15 cellular contexts compared by ENCODE assay signal in the genomic region with DNA sequence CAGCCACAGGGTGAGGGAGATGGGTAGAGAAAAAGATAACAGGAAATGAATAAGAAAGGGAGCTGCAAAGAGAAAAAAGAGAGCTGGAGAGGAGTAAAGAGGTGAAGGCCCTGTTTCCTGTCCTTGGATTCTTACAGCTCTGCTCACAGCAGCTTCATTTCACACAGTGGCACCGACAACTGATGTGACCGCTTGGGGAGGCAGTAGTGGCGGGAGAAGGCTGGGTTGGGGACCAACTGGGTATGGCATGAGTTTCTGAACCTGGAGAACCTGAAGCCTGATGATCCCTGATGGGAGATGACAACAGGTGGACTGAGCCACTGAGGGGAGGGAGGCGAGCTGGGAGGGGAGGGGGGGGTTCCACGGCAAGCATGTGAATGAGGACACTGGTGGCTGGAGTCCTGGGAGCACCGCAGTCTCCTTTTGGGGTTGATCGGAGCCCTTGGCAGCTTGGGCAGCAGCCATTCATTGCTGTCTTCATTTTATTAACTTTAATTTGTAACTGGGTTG.
"Had no signal": no experiment of that assay in that cellular context is flagged by ENCODE, and none has a peak within 500 bp of the region (broad histone marks: within the 10 kb centered on the region; RNA-seq: fewer than 3 reads in every experiment).

No MANE protein-coding gene starts in this region.

- H3K9me3 ChIP-seq: esophagus squamous epithelium, lower lobe of right lung, SK-N-SH, suprapubic skin had no signal

- H3K36me3 Mint-ChIP-seq: activated CD4-positive, alpha-beta memory T cell treated with anti-CD3 and anti-CD28 coated beads for 36 hours; immature natural killer cell had no signal

- H3K9me3 Mint-ChIP-seq: activated CD4-positive, alpha-beta memory T cell treated with anti-CD3 and anti-CD28 coated beads for 36 hours; activated T-cell treated with anti-CD3 and anti-CD28 coated beads, Interleukin-2, amount 50 U/mL, for 72 hours; immature natural killer cell; naive thymus-derived CD4-positive, alpha-beta T cell; T-helper 1 cell treated with Interleukin-12 subunit alpha and Interleukin-12 subunit beta and Interleukin-4 antibody, amounts not matched to agents 30 μg/mL and 1 μg/mL, for 36 hours had no signal

- H3K4me3 ChIP-seq: esophagus squamous epithelium, lower lobe of right lung, suprapubic skin had no signal

- ATAC-seq: activated T-cell treated with anti-CD3 and anti-CD28 coated beads, Interleukin-2, amount 50 U/mL, for 72 hours; left cardiac atrium; lower lobe of right lung; naive thymus-derived CD4-positive, alpha-beta T cell; stimulated activated naive CD8-positive, alpha-beta T cell treated with anti-CD3 and anti-CD28 coated beads, Interleukin-15, Interleukin-2, amounts not matched to agents 100 U/mL and 50 U/mL, for 24 hours had no signal

- H3K36me3 ChIP-seq: esophagus squamous epithelium, lower lobe of right lung, suprapubic skin had no signal

- H3K27ac ChIP-seq: esophagus squamous epithelium, lower lobe of right lung, suprapubic skin had no signal

- H3K27ac Mint-ChIP-seq: activated CD4-positive, alpha-beta memory T cell treated with anti-CD3 and anti-CD28 coated beads for 36 hours; activated T-cell treated with anti-CD3 and anti-CD28 coated beads, Interleukin-2, amount 50 U/mL, for 72 hours; T-helper 1 cell treated with Interleukin-12 subunit alpha and Interleukin-12 subunit beta and Interleukin-4 antibody, amounts not matched to agents 30 μg/mL and 1 μg/mL, for 36 hours had no signal

- H3K4me3 Mint-ChIP-seq: activated CD4-positive, alpha-beta memory T cell treated with anti-CD3 and anti-CD28 coated beads for 36 hours; activated T-cell treated with anti-CD3 and anti-CD28 coated beads, Interleukin-2, amount 50 U/mL, for 72 hours; immature natural killer cell; T-helper 1 cell treated with Interleukin-12 subunit alpha and Interleukin-12 subunit beta and Interleukin-4 antibody, amounts not matched to agents 30 μg/mL and 1 μg/mL, for 36 hours had no signal

- DNase-seq: activated CD4-positive, alpha-beta memory T cell treated with anti-CD3 and anti-CD28 coated beads for 36 hours; activated CD4-positive, CD25-positive, alpha-beta regulatory T cell treated with anti-CD3 and anti-CD28 coated beads, Interleukin-2, amount 50 U/mL, for 72 hours; activated T-cell treated with anti-CD3 and anti-CD28 coated beads, Interleukin-2, amount 50 U/mL, for 72 hours; esophagus squamous epithelium; foreskin fibroblast; glutamatergic neuron; immature natural killer cell; left cardiac atrium; lower lobe of right lung; naive thymus-derived CD4-positive, alpha-beta T cell; SK-N-SH; stimulated activated CD4-positive, alpha-beta T cell treated with anti-CD3 and anti-CD28 coated beads, Interleukin-12 subunit alpha, Interleukin-12 subunit beta, amount 100 ng/mL, for 4 hours; stimulated activated naive CD8-positive, alpha-beta T cell treated with anti-CD3 and anti-CD28 coated beads, Interleukin-15, Interleukin-2, amounts not matched to agents 100 U/mL and 50 U/mL, for 24 hours had no signal

- H3K27me3 ChIP-seq: esophagus squamous epithelium, suprapubic skin had no signal

- H3K27me3 Mint-ChIP-seq: activated CD4-positive, alpha-beta memory T cell treated with anti-CD3 and anti-CD28 coated beads for 36 hours had no signal
